Comparison of ENCODE assay signal across 2 cellular contexts in the genomic region with DNA sequence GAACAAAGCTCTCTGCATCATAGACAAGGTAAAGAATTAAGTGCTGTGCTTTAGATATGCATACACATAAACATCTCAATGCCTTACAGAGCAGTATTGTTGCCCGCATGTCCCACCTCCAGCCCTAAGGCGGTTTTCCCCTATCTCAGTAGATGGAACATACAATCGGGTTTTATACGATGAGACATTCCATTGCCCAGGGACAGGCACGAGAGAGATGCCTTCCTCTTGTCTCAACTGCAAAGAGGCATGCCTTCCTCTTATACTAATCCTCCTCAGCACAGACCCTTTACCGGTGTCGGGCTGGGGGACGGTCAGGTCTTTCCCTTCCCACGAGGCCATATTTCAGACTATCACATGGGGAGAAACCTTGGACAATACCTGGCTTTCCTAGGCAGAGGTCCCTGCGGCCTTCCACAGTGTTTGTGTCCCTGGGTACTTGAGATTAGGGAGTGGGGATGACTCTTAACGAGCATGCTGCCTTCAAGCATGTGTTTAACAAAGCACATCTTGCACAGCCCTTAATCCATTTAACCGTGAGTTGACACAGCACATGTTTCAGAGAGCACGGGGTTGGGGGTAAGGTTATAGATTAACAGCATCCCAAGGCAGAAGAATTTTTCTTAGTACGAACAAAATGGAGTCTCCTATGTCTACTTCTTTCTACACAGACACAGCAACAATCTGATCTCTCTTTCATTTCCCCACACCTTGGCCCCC.
A peak's percentile ranks its signal among the peaks of the same experiment; 100 is the strongest.
TF ChIP-seq lines count a peak whose summit lies in the region.
"Not testable (repeated sequence)": the region's sequence is repeated elsewhere in the genome, so short reads cannot be mapped to it uniquely, and the experiment has no call there.

No MANE protein-coding gene starts in this region.

TF ChIP-seq in K562, 482 proteins besides CTCF, POLR2A, EP300 and RAD21:
- peak; percentile 33; the same call in 1 of the 2 replicates for TF ChIP-seq DDX20 (tag; IDR thresholded peaks at IDR 0.05; ENCODE audit: low read depth)
- TF ChIP-seq SMAD4 (CRISPR knock-in tag; conservative IDR thresholded peaks at IDR 0.05), result 0 out of 2 replicates have a peak, but pooled peaks have one; percentile 25
- TF ChIP-seq, protein P1, sequence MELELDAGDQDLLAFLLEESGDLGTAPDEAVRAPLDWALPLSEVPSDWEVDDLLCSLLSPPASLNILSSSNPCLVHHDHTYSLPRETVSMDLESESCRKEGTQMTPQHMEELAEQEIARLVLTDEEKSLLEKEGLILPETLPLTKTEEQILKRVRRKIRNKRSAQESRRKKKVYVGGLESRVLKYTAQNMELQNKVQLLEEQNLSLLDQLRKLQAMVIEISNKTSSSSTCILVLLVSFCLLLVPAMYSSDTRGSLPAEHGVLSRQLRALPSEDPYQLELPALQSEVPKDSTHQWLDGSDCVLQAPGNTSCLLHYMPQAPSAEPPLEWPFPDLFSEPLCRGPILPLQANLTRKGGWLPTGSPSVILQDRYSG (tag; conservative IDR thresholded peaks at IDR 0.05; ENCODE audit: low read depth), result 0 out of 2 replicates have a peak, but pooled peaks have one; percentile 32
- TF ChIP-seq PTRF (tag; IDR thresholded peaks at IDR 0.05), result peak; percentile 34; the same call in 1 of the 2 replicates

TF ChIP-seq in HepG2, 621 proteins besides CTCF, POLR2A, EP300 and RAD21:
- peak; percentile 59 for TF ChIP-seq SAP130 (CRISPR knock-in tag; IDR thresholded peaks at IDR 0.05; ENCODE audit: low read depth)
- TF ChIP-seq, protein P2, sequence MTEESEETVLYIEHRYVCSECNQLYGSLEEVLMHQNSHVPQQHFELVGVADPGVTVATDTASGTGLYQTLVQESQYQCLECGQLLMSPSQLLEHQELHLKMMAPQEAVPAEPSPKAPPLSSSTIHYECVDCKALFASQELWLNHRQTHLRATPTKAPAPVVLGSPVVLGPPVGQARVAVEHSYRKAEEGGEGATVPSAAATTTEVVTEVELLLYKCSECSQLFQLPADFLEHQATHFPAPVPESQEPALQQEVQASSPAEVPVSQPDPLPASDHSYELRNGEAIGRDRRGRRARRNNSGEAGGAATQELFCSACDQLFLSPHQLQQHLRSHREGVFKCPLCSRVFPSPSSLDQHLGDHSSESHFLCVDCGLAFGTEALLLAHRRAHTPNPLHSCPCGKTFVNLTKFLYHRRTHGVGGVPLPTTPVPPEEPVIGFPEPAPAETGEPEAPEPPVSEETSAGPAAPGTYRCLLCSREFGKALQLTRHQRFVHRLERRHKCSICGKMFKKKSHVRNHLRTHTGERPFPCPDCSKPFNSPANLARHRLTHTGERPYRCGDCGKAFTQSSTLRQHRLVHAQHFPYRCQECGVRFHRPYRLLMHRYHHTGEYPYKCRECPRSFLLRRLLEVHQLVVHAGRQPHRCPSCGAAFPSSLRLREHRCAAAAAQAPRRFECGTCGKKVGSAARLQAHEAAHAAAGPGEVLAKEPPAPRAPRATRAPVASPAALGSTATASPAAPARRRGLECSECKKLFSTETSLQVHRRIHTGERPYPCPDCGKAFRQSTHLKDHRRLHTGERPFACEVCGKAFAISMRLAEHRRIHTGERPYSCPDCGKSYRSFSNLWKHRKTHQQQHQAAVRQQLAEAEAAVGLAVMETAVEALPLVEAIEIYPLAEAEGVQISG (CRISPR knock-in tag; IDR thresholded peaks at IDR 0.05), result 0 out of 2 replicates have a peak, but pooled peaks have one; percentile 38
- TF ChIP-seq, protein P3, sequence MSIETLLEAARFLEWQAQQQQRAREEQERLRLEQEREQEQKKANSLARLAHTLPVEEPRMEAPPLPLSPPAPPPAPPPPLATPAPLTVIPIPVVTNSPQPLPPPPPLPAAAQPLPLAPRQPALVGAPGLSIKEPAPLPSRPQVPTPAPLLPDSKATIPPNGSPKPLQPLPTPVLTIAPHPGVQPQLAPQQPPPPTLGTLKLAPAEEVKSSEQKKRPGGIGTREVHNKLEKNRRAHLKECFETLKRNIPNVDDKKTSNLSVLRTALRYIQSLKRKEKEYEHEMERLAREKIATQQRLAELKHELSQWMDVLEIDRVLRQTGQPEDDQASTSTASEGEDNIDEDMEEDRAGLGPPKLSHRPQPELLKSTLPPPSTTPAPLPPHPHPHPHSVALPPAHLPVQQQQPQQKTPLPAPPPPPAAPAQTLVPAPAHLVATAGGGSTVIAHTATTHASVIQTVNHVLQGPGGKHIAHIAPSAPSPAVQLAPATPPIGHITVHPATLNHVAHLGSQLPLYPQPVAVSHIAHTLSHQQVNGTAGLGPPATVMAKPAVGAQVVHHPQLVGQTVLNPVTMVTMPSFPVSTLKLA (IDR thresholded peaks at IDR 0.05), result peak; percentile 41
- TF ChIP-seq, protein P4, sequence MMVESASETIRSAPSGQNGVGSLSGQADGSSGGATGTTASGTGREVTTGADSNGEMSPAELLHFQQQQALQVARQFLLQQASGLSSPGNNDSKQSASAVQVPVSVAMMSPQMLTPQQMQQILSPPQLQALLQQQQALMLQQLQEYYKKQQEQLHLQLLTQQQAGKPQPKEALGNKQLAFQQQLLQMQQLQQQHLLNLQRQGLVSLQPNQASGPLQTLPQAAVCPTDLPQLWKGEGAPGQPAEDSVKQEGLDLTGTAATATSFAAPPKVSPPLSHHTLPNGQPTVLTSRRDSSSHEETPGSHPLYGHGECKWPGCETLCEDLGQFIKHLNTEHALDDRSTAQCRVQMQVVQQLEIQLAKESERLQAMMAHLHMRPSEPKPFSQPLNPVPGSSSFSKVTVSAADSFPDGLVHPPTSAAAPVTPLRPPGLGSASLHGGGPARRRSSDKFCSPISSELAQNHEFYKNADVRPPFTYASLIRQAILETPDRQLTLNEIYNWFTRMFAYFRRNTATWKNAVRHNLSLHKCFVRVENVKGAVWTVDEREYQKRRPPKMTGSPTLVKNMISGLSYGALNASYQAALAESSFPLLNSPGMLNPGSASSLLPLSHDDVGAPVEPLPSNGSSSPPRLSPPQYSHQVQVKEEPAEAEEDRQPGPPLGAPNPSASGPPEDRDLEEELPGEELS (CRISPR knock-in tag; IDR thresholded peaks at IDR 0.05), result 0 out of 2 replicates have a peak, but pooled peaks have one; percentile 22
- peak; percentile 64; the same call in 1 of the 2 replicates for TF ChIP-seq MIXL1 (CRISPR knock-in tag; IDR thresholded peaks at IDR 0.05)
- TF ChIP-seq, protein P5, sequence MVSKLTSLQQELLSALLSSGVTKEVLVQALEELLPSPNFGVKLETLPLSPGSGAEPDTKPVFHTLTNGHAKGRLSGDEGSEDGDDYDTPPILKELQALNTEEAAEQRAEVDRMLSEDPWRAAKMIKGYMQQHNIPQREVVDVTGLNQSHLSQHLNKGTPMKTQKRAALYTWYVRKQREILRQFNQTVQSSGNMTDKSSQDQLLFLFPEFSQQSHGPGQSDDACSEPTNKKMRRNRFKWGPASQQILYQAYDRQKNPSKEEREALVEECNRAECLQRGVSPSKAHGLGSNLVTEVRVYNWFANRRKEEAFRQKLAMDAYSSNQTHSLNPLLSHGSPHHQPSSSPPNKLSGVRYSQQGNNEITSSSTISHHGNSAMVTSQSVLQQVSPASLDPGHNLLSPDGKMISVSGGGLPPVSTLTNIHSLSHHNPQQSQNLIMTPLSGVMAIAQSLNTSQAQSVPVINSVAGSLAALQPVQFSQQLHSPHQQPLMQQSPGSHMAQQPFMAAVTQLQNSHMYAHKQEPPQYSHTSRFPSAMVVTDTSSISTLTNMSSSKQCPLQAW (CRISPR knock-in tag; IDR thresholded peaks at IDR 0.05), result 0 out of 2 replicates have a peak, but pooled peaks have one; percentile 29
- TF ChIP-seq MYC (CRISPR knock-in tag; IDR thresholded peaks at IDR 0.05; ENCODE audit: borderline replicate concordance), result 0 out of 2 replicates have a peak, but pooled peaks have one; percentile 29
- peak; percentile 33; the same call in 1 of the 2 replicates for TF ChIP-seq PHF21A (CRISPR knock-in tag; IDR thresholded peaks at IDR 0.05)
- 0 out of 2 replicates have a peak, but pooled peaks have one; percentile 36 for TF ChIP-seq HOXA3 (CRISPR knock-in tag; IDR thresholded peaks at IDR 0.05)
- TF ChIP-seq, protein P6, sequence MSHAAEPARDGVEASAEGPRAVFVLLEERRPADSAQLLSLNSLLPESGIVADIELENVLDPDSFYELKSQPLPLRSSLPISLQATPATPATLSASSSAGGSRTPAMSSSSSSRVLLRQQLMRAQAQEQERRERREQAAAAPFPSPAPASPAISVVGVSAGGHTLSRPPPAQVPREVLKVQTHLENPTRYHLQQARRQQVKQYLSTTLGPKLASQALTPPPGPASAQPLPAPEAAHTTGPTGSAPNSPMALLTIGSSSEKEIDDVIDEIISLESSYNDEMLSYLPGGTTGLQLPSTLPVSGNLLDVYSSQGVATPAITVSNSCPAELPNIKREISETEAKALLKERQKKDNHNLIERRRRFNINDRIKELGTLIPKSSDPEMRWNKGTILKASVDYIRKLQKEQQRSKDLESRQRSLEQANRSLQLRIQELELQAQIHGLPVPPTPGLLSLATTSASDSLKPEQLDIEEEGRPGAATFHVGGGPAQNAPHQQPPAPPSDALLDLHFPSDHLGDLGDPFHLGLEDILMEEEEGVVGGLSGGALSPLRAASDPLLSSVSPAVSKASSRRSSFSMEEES (CRISPR knock-in tag; IDR thresholded peaks at IDR 0.05), result 0 out of 2 replicates have a peak, but pooled peaks have one; percentile 32
- 0 out of 2 replicates have a peak, but pooled peaks have one; percentile 9 for TF ChIP-seq ZNF644 (CRISPR knock-in tag; IDR thresholded peaks at IDR 0.05; ENCODE audit: low read depth)
- 0 out of 2 replicates have a peak, but pooled peaks have one; percentile 14 for TF ChIP-seq GATAD2A (CRISPR knock-in tag; IDR thresholded peaks at IDR 0.05)
- TF ChIP-seq ZMYM4 (CRISPR knock-in tag; IDR thresholded peaks at IDR 0.05), result peak; percentile 33; the same call in 1 of the 2 replicates
- TF ChIP-seq, protein P7, sequence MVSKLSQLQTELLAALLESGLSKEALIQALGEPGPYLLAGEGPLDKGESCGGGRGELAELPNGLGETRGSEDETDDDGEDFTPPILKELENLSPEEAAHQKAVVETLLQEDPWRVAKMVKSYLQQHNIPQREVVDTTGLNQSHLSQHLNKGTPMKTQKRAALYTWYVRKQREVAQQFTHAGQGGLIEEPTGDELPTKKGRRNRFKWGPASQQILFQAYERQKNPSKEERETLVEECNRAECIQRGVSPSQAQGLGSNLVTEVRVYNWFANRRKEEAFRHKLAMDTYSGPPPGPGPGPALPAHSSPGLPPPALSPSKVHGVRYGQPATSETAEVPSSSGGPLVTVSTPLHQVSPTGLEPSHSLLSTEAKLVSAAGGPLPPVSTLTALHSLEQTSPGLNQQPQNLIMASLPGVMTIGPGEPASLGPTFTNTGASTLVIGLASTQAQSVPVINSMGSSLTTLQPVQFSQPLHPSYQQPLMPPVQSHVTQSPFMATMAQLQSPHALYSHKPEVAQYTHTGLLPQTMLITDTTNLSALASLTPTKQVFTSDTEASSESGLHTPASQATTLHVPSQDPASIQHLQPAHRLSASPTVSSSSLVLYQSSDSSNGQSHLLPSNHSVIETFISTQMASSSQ (IDR thresholded peaks at IDR 0.05; ENCODE audit: low read depth), result peak; percentile 61; the same call in 1 of the 2 replicates
- TF ChIP-seq, protein P7 (CRISPR knock-in tag; IDR thresholded peaks at IDR 0.05; ENCODE audit: borderline replicate concordance), result peak; percentile 48; the same call in 1 of the 2 replicates
- TF ChIP-seq SOX13 (IDR thresholded peaks at IDR 0.05), result not testable (repeated sequence)
- 0 out of 4 replicates have a peak, but pooled peaks of 1 of the 2 experiments have one; percentile 15 for TF ChIP-seq SOX13 (CRISPR knock-in tag; conservative IDR thresholded peaks at IDR 0.05 in 1 of 2, IDR thresholded peaks at IDR 0.05 in 1 of 2)
- TF ChIP-seq PITX1 (CRISPR knock-in tag; IDR thresholded peaks at IDR 0.05), result peak; percentile 64; the same call in 1 of the 2 replicates
- TF ChIP-seq, protein P8, sequence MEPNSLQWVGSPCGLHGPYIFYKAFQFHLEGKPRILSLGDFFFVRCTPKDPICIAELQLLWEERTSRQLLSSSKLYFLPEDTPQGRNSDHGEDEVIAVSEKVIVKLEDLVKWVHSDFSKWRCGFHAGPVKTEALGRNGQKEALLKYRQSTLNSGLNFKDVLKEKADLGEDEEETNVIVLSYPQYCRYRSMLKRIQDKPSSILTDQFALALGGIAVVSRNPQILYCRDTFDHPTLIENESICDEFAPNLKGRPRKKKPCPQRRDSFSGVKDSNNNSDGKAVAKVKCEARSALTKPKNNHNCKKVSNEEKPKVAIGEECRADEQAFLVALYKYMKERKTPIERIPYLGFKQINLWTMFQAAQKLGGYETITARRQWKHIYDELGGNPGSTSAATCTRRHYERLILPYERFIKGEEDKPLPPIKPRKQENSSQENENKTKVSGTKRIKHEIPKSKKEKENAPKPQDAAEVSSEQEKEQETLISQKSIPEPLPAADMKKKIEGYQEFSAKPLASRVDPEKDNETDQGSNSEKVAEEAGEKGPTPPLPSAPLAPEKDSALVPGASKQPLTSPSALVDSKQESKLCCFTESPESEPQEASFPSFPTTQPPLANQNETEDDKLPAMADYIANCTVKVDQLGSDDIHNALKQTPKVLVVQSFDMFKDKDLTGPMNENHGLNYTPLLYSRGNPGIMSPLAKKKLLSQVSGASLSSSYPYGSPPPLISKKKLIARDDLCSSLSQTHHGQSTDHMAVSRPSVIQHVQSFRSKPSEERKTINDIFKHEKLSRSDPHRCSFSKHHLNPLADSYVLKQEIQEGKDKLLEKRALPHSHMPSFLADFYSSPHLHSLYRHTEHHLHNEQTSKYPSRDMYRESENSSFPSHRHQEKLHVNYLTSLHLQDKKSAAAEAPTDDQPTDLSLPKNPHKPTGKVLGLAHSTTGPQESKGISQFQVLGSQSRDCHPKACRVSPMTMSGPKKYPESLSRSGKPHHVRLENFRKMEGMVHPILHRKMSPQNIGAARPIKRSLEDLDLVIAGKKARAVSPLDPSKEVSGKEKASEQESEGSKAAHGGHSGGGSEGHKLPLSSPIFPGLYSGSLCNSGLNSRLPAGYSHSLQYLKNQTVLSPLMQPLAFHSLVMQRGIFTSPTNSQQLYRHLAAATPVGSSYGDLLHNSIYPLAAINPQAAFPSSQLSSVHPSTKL (CRISPR knock-in tag; IDR thresholded peaks at IDR 0.05), result peak; percentile 68
- 0 out of 2 replicates have a peak, but pooled peaks have one; percentile 32 for TF ChIP-seq POGZ (CRISPR knock-in tag; IDR thresholded peaks at IDR 0.05)
- peak; percentile 17; the same call in 1 of the 2 replicates for TF ChIP-seq TARDBP (CRISPR knock-in tag; IDR thresholded peaks at IDR 0.05)
- peak; percentile 78 for TF ChIP-seq ZNF263 (CRISPR knock-in tag; IDR thresholded peaks at IDR 0.05)
- TF ChIP-seq DMAP1 (CRISPR knock-in tag; IDR thresholded peaks at IDR 0.05), result peak; percentile 60; the same call in 1 of the 2 replicates
- peak; percentile 24; the same call in 1 of the 2 replicates for TF ChIP-seq SALL1 (CRISPR knock-in tag; IDR thresholded peaks at IDR 0.05)
